8 cellular contexts compared by ENCODE assay signal in genomic region chr19:55655648-55656040, GRCh38. TPM values are rescaled to one million over a fixed set of nuclear protein-coding genes. Genes with fewer than 3 reads are reported as not detected.
A peak's percentile ranks its signal among the peaks of the same experiment; 100 is the strongest.
DNase-seq lines count a peak whose midpoint lies in the region; ATAC-seq and TF ChIP-seq lines count a peak whose summit lies in the region.

No MANE protein-coding gene starts in this region.

- H4K20me1 ChIP-seq in GM23338 (replicated peaks; ENCODE audit: insufficient read depth): peaks cover 41% of the 10 kb centered on the region

- H3K27ac Mint-ChIP-seq in GM23338: peak overlapping the region; percentile 99
- peak overlapping the region; percentile 91 for H3K27ac Mint-ChIP-seq in WTC11
- peak overlapping the region; percentile 88 for H3K27ac Mint-ChIP-seq in glutamatergic neuron (ENCODE audit: unreplicated experiment)

- no peaks in the 10 kb centered on the region for H3K27me3 ChIP-seq in GM23338 (ENCODE audit: insufficient read depth)
- H3K27me3 ChIP-seq in skeletal muscle tissue (ENCODE audit: control insufficient read depth in 3 of 3, insufficient read depth in 3 of 3, low read length in 3 of 3): no peaks in the 10 kb centered on the region

- H3K9ac ChIP-seq in skeletal muscle tissue (ENCODE audit: low read depth in 1 of 3, low read length in 3 of 3): peak overlapping the region; percentile 91 to 97 (median 93)

- DNase-seq in GM23338 (ENCODE audit: low spot score) (no peak), WTC11 (ENCODE audit: low spot score) (no peak), glutamatergic neuron (no peak), NCI-H345 (lab: John Stamatoyannopoulos, UW) (no peak), NCI-H446 treated with DMSO at 0.1 percent for 48 hours (lab: John Stamatoyannopoulos, UW) (no peak)

- peak overlapping the region; percentile 92 for H3K4me3 Mint-ChIP-seq in GM23338
- peak overlapping the region; percentile 93 for H3K4me3 Mint-ChIP-seq in WTC11
- peak overlapping the region; percentile 97 for H3K4me3 Mint-ChIP-seq in glutamatergic neuron (ENCODE audit: unreplicated experiment)

- H3K9me3 ChIP-seq in skeletal muscle tissue (ENCODE audit: control insufficient read depth in 3 of 3, low read length in 3 of 3): no peaks in the 10 kb centered on the region

- H3K4me3 ChIP-seq in GM23338: peak overlapping the region; percentile 100
- H3K4me3 ChIP-seq in skeletal muscle tissue (ENCODE audit: low read length in 3 of 3): peak overlapping the region; percentile 87 to 91 (median 87)

- peak overlapping the region; percentile 98 for H3K27ac ChIP-seq in GM23338 (ENCODE audit: low read depth)
- H3K27ac ChIP-seq in skeletal muscle tissue (ENCODE audit: low read depth, low read length): peak overlapping the region; percentile 99

- peaks cover 20% of the 10 kb centered on the region for H3F3A ChIP-seq in GM23338 (replicated peaks; ENCODE audit: low read depth)

- H3K27me3 Mint-ChIP-seq in GM23338 (ENCODE audit: insufficient read depth, low read depth, poor library complexity) (peaks cover 31% of the 10 kb centered on the region), WTC11 (ENCODE audit: low read depth) (peaks cover 3% of the 10 kb centered on the region; the same call in 1 of the 2 replicates), glutamatergic neuron (ENCODE audit: unreplicated experiment) (peaks cover 11% of the 10 kb centered on the region)

- TF ChIP-seq CTCF in GM23338 (conservative IDR thresholded peaks at IDR 0.05; ENCODE audit: low read depth in 2 of 2): no peak
- no peak for TF ChIP-seq CTCF in WTC11 (IDR thresholded peaks at IDR 0.05)
- TF ChIP-seq CTCF in glutamatergic neuron (IDR thresholded peaks at IDR 0.05; ENCODE audit: partially characterized antibody, unreplicated experiment): no peak

- CTCF ChIA-PET in WTC11 (lab: Charles Lee): interaction anchor here (0.6 to 3.3 kb wide), 3 partner anchors 15 to 258 kb away, joined by 3 to 33 read pairs (median 4); no protein-coding TSS in a partner anchor

- H3K9me2 ChIP-seq in GM23338 (ENCODE audit: insufficient read depth): no peaks in the 10 kb centered on the region

- peaks cover 54% of the 10 kb centered on the region for H3K79me2 ChIP-seq in GM23338 (replicated peaks; ENCODE audit: insufficient read depth)

- H3K4me1 Mint-ChIP-seq in GM23338: peaks cover 47% of the 10 kb centered on the region
- H3K4me1 Mint-ChIP-seq in WTC11: peaks cover 40% of the 10 kb centered on the region
- peaks cover 20% of the 10 kb centered on the region for H3K4me1 Mint-ChIP-seq in glutamatergic neuron (ENCODE audit: low read depth, unreplicated experiment)

- H2AFZ ChIP-seq in GM23338: no peak overlapping the region

- H3K4me1 ChIP-seq in GM23338 (ENCODE audit: insufficient read depth) (peaks cover 27% of the 10 kb centered on the region), skeletal muscle tissue (ENCODE audit: control insufficient read depth in 3 of 3, insufficient read depth in 3 of 3, low read length in 3 of 3) (peaks cover 37 to 42% (median 40%) of the 10 kb centered on the region in 3 donors)

- H3K36me3 ChIP-seq in GM23338 (ENCODE audit: insufficient read depth) (no peaks in the 10 kb centered on the region), skeletal muscle tissue (ENCODE audit: control insufficient read depth in 3 of 3, insufficient read depth in 3 of 3, low read length in 3 of 3) (peaks cover 0 to 13% (median 10%) of the 10 kb centered on the region in 3 donors)

- peak overlapping the region; percentile 100 for H3K4me2 ChIP-seq in GM23338

- no peak for ATAC-seq in GM23338
- ATAC-seq in WTC11: no peak
- ATAC-seq in GM18907 (IDR thresholded peaks at IDR 0.05; ENCODE audit: unreplicated experiment): no peak
- no peak for ATAC-seq in GM21529 (IDR thresholded peaks at IDR 0.05; ENCODE audit: unreplicated experiment)

- H3K36me3 Mint-ChIP-seq in GM23338 (ENCODE audit: low read depth) (peaks cover 44% of the 10 kb centered on the region), WTC11 (peaks cover 16% of the 10 kb centered on the region), glutamatergic neuron (ENCODE audit: unreplicated experiment) (no peaks in the 10 kb centered on the region)

- H3K9me3 Mint-ChIP-seq in GM23338 (no peaks in the 10 kb centered on the region; the same call in 2 of the 3 replicates), WTC11 (no peaks in the 10 kb centered on the region), glutamatergic neuron (ENCODE audit: unreplicated experiment) (peaks cover 18% of the 10 kb centered on the region)

- POLR2A ChIA-PET in WTC11 (lab: Charles Lee): interaction anchor here (0.7 to 1.3 kb wide), 2 partner anchors 16 to 271 kb away, joined by 3 to 4 read pairs; no protein-coding TSS in a partner anchor

TF ChIP-seq in GM23338, 12 proteins besides CTCF, POLR2A, EP300 and RAD21:
- TF ChIP-seq EZH2phosphoT487 (IDR thresholded peaks at IDR 0.05; ENCODE audit: unreplicated experiment): no peak

TF ChIP-seq in WTC11, 78 proteins besides CTCF, POLR2A, EP300 and RAD21:
- no peak for TF ChIP-seq IRF1 (CRISPR knock-in tag; IDR thresholded peaks at IDR 0.05)
- TF ChIP-seq GABPB1 (CRISPR knock-in tag; IDR thresholded peaks at IDR 0.05): no peak
- TF ChIP-seq KAT7 (CRISPR knock-in tag; IDR thresholded peaks at IDR 0.05; ENCODE audit: borderline replicate concordance): 0 out of 2 replicates have a peak, but pooled peaks have one; percentile 13
- TF ChIP-seq ZNF416 (CRISPR knock-in tag; IDR thresholded peaks at IDR 0.05): no peak
- no peak for TF ChIP-seq ZNF317 (CRISPR knock-in tag; IDR thresholded peaks at IDR 0.05; ENCODE audit: borderline replicate concordance, low read depth)

RNA-seq across cellular contexts. Expression of gene U2AF2, which starts 0.8 kb away (rescaled TPM):
- total RNA-seq in GM23338 (2014; rRNA removed; shearing (Covaris generic)): 233 and 234 TPM in 2 replicates
- polyA plus RNA-seq in GM23338 (2016; fragmentation: Nextera tagmentation; extraction: Ambion mirVana): 73.1 and 75.2 TPM in 2 replicates
- total RNA-seq in WTC11 (2021): 249 to 302 TPM (median 249 TPM) in 3 replicates
- total RNA-seq in glutamatergic neuron (ENCODE audit: unreplicated experiment): 216 TPM
- total RNA-seq in skeletal muscle tissue: 52.2 TPM

RNA-seq across cellular contexts. Expression of gene CCDC106, which starts 7.6 kb away (rescaled TPM):
- 8.2 and 12.0 TPM in 2 replicates for total RNA-seq in GM23338 (2014; rRNA removed; shearing (Covaris generic))
- 17.6 and 19.9 TPM in 2 replicates for polyA plus RNA-seq in GM23338 (2016; fragmentation: Nextera tagmentation; extraction: Ambion mirVana)
- total RNA-seq in WTC11 (2021) (21.1 to 24.8 TPM (median 24.8 TPM) in 3 replicates), glutamatergic neuron (ENCODE audit: unreplicated experiment) (32.1 TPM), skeletal muscle tissue (3.1 TPM)

RNA-seq across cellular contexts. Expression of gene ZNF581, which starts 12.2 kb away (rescaled TPM):
- total RNA-seq in GM23338 (2014; rRNA removed; shearing (Covaris generic)): 67.2 and 87.6 TPM in 2 replicates
- polyA plus RNA-seq in GM23338 (2016; fragmentation: Nextera tagmentation; extraction: Ambion mirVana): 48.5 and 50.7 TPM in 2 replicates
- total RNA-seq in WTC11 (2021) (94.6 to 100 TPM (median 99.5 TPM) in 3 replicates), glutamatergic neuron (ENCODE audit: unreplicated experiment) (31.0 TPM), skeletal muscle tissue (17.2 TPM)

RNA-seq across cellular contexts. Expression of gene ZNF580, which starts 14.8 kb away (rescaled TPM):
- 10.9 and 18.7 TPM in 2 replicates for total RNA-seq in GM23338 (2014; rRNA removed; shearing (Covaris generic))
- 23.6 and 23.9 TPM in 2 replicates for polyA plus RNA-seq in GM23338 (2016; fragmentation: Nextera tagmentation; extraction: Ambion mirVana)
- total RNA-seq in WTC11 (2021) (31.3 to 33.5 TPM (median 32.0 TPM) in 3 replicates), glutamatergic neuron (ENCODE audit: unreplicated experiment) (43.6 TPM), skeletal muscle tissue (2.1 TPM)

RNA-seq across cellular contexts. Expression of gene EPN1, which starts 19.4 kb away (rescaled TPM):
- 208 and 223 TPM in 2 replicates for total RNA-seq in GM23338 (2014; rRNA removed; shearing (Covaris generic))
- polyA plus RNA-seq in GM23338 (2016; fragmentation: Nextera tagmentation; extraction: Ambion mirVana): 47.1 and 48.9 TPM in 2 replicates
- total RNA-seq in WTC11 (2021) (227 to 234 TPM (median 227 TPM) in 3 replicates), glutamatergic neuron (ENCODE audit: unreplicated experiment) (150 TPM), skeletal muscle tissue (5.7 TPM)
